Comparison of ENCODE assay signal across 12 cellular contexts in the genomic region with DNA sequence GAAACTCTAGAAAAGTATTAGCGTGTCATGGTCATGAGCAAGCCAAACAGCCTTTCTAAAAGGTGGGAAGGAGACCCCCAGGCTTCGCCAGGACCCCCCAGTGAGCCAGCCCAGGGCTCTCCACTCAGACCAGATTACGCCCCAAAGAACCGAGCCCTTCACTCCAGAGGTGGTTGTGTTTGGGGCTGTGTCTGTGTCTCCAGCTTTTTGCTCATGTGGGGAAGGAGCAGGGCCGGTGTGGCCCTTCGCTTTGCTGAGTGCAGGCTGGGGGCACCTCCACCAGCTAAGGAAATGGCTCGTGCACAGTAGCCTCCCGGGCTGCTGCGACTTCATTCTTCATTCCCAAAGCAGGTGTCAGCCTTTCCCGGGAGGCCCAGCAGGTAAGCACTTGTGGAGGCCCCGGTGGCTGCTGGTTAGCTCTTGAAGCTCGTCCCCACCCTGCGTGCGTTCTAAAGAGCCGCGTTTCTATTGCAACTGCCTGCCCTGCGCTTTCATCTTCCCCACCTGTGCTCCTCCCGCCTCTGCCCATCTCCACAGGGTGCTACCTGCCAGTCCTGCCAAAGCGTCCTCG. TPM values are rescaled to one million over a fixed set of nuclear protein-coding genes. Genes with fewer than 3 reads are reported as not detected.
A peak's percentile ranks its signal among the peaks of the same experiment; 100 is the strongest.
DNase-seq lines count a peak whose midpoint lies in the region; TF ChIP-seq lines count a peak whose summit lies in the region.
"Had no signal": no experiment of that assay in that cellular context is flagged by ENCODE, and none has a peak within 500 bp of the region (broad histone marks: within the 10 kb centered on the region; RNA-seq: fewer than 3 reads in every experiment).

No MANE protein-coding gene starts in this region.

- no peak overlapping the region for H2AFZ ChIP-seq in neuronal stem cell (ENCODE audit: low read length)

- peaks cover 1% of the 10 kb centered on the region for H3K9me3 Mint-ChIP-seq in chondrocyte (ENCODE audit: low read depth)

- WGBS in neuronal stem cell (ENCODE audit: extremely low coverage in 2 of 2, insufficient read length in 2 of 2, insufficient replicate concordance in 1 of 2), 2 donors, result no CpG with 5 or more reads among the region's 20 CpGs

- H3K4ac ChIP-seq in neuronal stem cell (ENCODE audit: low read length), result no peak overlapping the region

- TF ChIP-seq CTCF in chondrocyte (IDR thresholded peaks at IDR 0.05) (no peak), GM10248 (IDR thresholded peaks at IDR 0.05; ENCODE audit: control extremely low read depth, extremely low read depth, low read depth, missing control alignments) (no peak)

- H3K27me3 ChIP-seq in neuronal stem cell (ENCODE audit: control insufficient read depth in 3 of 3, insufficient read depth in 3 of 3, low read depth in 1 of 3, low read length in 3 of 3), result peaks cover 62 to 95% (median 81%) of the 10 kb centered on the region in 3 experiments

- POLR2A ChIA-PET in GM10248 (lab: Yijun Ruan, JAX), result no interaction called here

- no peak overlapping the region for H2BK5ac ChIP-seq in neuronal stem cell (ENCODE audit: low read length)

- no peaks in the 10 kb centered on the region for H3K36me3 Mint-ChIP-seq in chondrocyte (ENCODE audit: low read depth)

- H3K4me1 Mint-ChIP-seq in chondrocyte (ENCODE audit: low read depth), result peaks cover 18% of the 10 kb centered on the region

- H3K9ac ChIP-seq in neuronal stem cell (ENCODE audit: low read depth, low read length, poor library complexity), result no peak overlapping the region

- peak overlapping the region; percentile 77 for H3K23ac ChIP-seq in neuronal stem cell (ENCODE audit: low read depth, low read length, poor library complexity)

- CTCF ChIA-PET in GM10248 (lab: Yijun Ruan, JAX), result interaction anchor here (1.3 kb wide), 1 partner anchor 25 kb away, joined by 4 read pairs; no protein-coding TSS in a partner anchor

- H3K14ac ChIP-seq in neuronal stem cell (ENCODE audit: low read length), result peak overlapping the region; percentile 50

- H3K27me3 Mint-ChIP-seq in chondrocyte (ENCODE audit: low read depth), result peaks cover 65% of the 10 kb centered on the region

- H4K91ac ChIP-seq in neuronal stem cell (ENCODE audit: low read depth, low read length, poor library complexity), result no peak overlapping the region

- H2BK12ac ChIP-seq in neuronal stem cell (ENCODE audit: low read length), result no peak overlapping the region

- H3K27ac ChIP-seq in neuronal stem cell (replicated peaks; ENCODE audit: low read length), result no peak overlapping the region
- H3K27ac ChIP-seq: body of pancreas, psoas muscle had no signal

- no peak overlapping the region for H3K4me2 ChIP-seq in neuronal stem cell (ENCODE audit: insufficient read depth, low read length, poor library complexity, severe bottlenecking)

- no peak overlapping the region for H3K27ac Mint-ChIP-seq in chondrocyte (ENCODE audit: unreplicated experiment)
- H3K27ac Mint-ChIP-seq: activated CD4-positive, alpha-beta T cell treated with anti-CD3 and anti-CD28 coated beads for 36 hours had no signal

- H2BK120ac ChIP-seq in neuronal stem cell (ENCODE audit: low read depth, low read length), result no peak overlapping the region

- peak overlapping the region; percentile 84 for H3K18ac ChIP-seq in neuronal stem cell (ENCODE audit: low read length)

- H4K8ac ChIP-seq in neuronal stem cell (ENCODE audit: low read depth, low read length), result no peak overlapping the region

- H3K4me1 ChIP-seq in neuronal stem cell (ENCODE audit: control insufficient read depth in 2 of 2, insufficient read depth in 1 of 2, low read depth in 1 of 2, low read length in 2 of 2), result peaks cover 13 to 28% of the 10 kb centered on the region in 2 donors
- H3K4me1 ChIP-seq: psoas muscle had no signal

- no peaks in the 10 kb centered on the region for H3K36me3 ChIP-seq in neuronal stem cell (replicated peaks in 1 of 2; ENCODE audit: control insufficient read depth in 2 of 2, insufficient read depth in 2 of 2, low read length in 2 of 2)

- H2AK5ac ChIP-seq in neuronal stem cell (ENCODE audit: low read depth, low read length), result peak overlapping the region; percentile 95

- H3K4me3 ChIP-seq in neuronal stem cell (ENCODE audit: low read length in 2 of 2), result no peak overlapping the region
- H3K4me3 ChIP-seq: body of pancreas, psoas muscle had no signal

- no peak overlapping the region for H3K4me3 Mint-ChIP-seq in chondrocyte (ENCODE audit: unreplicated experiment)
- H3K4me3 Mint-ChIP-seq: activated CD4-positive, alpha-beta T cell treated with anti-CD3 and anti-CD28 coated beads for 36 hours had no signal

- DNase-seq in activated CD4-positive, CD25-positive, alpha-beta regulatory T cell treated with anti-CD3 and anti-CD28 coated beads, Interleukin-2, amount 50 U/mL, for 72 hours, result peak; percentile 28
- DNase-seq in activated CD4-positive, CD25-positive, alpha-beta regulatory T cell (lab: John Stamatoyannopoulos, UW), result no peak
- DNase-seq in NCI-H2107 treated with DMSO at 0.1 percent for 48 hours (lab: John Stamatoyannopoulos, UW; ENCODE audit: unreplicated experiment) (peak; percentile 95), chondrocyte (ENCODE audit: low spot score) (peak; percentile 77), neuronal stem cell (ENCODE audit: low spot score) (no peak), GM10248 (ENCODE audit: extremely low spot score) (no peak), iPS-NIHi11 (ENCODE audit: low spot score) (no peak), foreskin melanocyte (no peak)
- DNase-seq: 8988T; activated CD4-positive, alpha-beta T cell treated with anti-CD3 and anti-CD28 coated beads for 36 hours had no signal

- H2BK15ac ChIP-seq in neuronal stem cell (ENCODE audit: low read length), result peak overlapping the region; percentile 50

- H3K9me3 ChIP-seq in neuronal stem cell (replicated peaks in 1 of 2; ENCODE audit: control insufficient read depth in 2 of 2, insufficient read depth in 1 of 2, low read depth in 1 of 2, low read length in 2 of 2), result peaks cover 0 to 6% of the 10 kb centered on the region in 2 donors
- H3K9me3 ChIP-seq: body of pancreas, psoas muscle had no signal

- peaks cover 3% of the 10 kb centered on the region for H3K79me1 ChIP-seq in neuronal stem cell (ENCODE audit: low read depth, low read length)

RNA-seq across cellular contexts. Expression of a gene that starts 0.5 kb away (rescaled TPM):
- 0.15 to 0.38 TPM in 2 of 3 replicates, not detected in the other for total RNA-seq in chondrocyte
- 0.04 TPM for polyA plus RNA-seq in neuronal stem cell (2013, experiment 1 of 2)
- 0.04 TPM for polyA plus RNA-seq in neuronal stem cell (2013, experiment 2 of 2)
- total RNA-seq: activated CD4-positive, alpha-beta T cell treated with anti-CD3 and anti-CD28 coated beads for 36 hours; psoas muscle had no signal
- polyA plus RNA-seq: psoas muscle had no signal

RNA-seq across cellular contexts. Expression of a gene that starts 13.9 kb away (rescaled TPM):
- not detected in 3 replicates for total RNA-seq in chondrocyte
- polyA plus RNA-seq in neuronal stem cell (2013, experiment 1 of 2), result not detected
- polyA plus RNA-seq in neuronal stem cell (2013, experiment 2 of 2), result not detected
- total RNA-seq: activated CD4-positive, alpha-beta T cell treated with anti-CD3 and anti-CD28 coated beads for 36 hours; body of pancreas; psoas muscle had no signal
- polyA plus RNA-seq: psoas muscle had no signal

RNA-seq across cellular contexts. Expression of a gene that starts 28.9 kb away (rescaled TPM):
- total RNA-seq in chondrocyte, result not detected in 3 replicates
- polyA plus RNA-seq in neuronal stem cell (2013, experiment 1 of 2), result not detected
- polyA plus RNA-seq in neuronal stem cell (2013, experiment 2 of 2), result not detected
- total RNA-seq: activated CD4-positive, alpha-beta T cell treated with anti-CD3 and anti-CD28 coated beads for 36 hours; body of pancreas; psoas muscle had no signal
- polyA plus RNA-seq: psoas muscle had no signal

RNA-seq across cellular contexts. Expression of a gene that starts 44.1 kb away (rescaled TPM):
- total RNA-seq in chondrocyte, result not detected in 3 replicates
- not detected for polyA plus RNA-seq in neuronal stem cell (2013, experiment 1 of 2)
- polyA plus RNA-seq in neuronal stem cell (2013, experiment 2 of 2), result not detected
- total RNA-seq: activated CD4-positive, alpha-beta T cell treated with anti-CD3 and anti-CD28 coated beads for 36 hours; body of pancreas; psoas muscle had no signal
- polyA plus RNA-seq: psoas muscle had no signal

RNA-seq across cellular contexts. Expression of a gene that starts 53.1 kb away (rescaled TPM):
- not detected in 3 replicates for total RNA-seq in chondrocyte
- polyA plus RNA-seq in neuronal stem cell (2013, experiment 1 of 2), result not detected
- polyA plus RNA-seq in neuronal stem cell (2013, experiment 2 of 2), result not detected
- total RNA-seq: activated CD4-positive, alpha-beta T cell treated with anti-CD3 and anti-CD28 coated beads for 36 hours; body of pancreas; psoas muscle had no signal
- polyA plus RNA-seq: psoas muscle had no signal

Comparison
In these comparisons a context has a peak if more than half of its experiments do, and no peak if none do; other contexts are left out.
1. DNase-seq: peak in activated CD4-positive, CD25-positive, alpha-beta regulatory T cell treated with anti-CD3 and anti-CD28 coated beads, Interleukin-2, amount 50 U/mL, for 72 hours (single experiment), NCI-H2107 treated with DMSO at 0.1 percent for 48 hours (single experiment) and chondrocyte (single experiment); none in activated CD4-positive, CD25-positive, alpha-beta regulatory T cell (0 of 4), neuronal stem cell (single experiment), GM10248 (single experiment), iPS-NIHi11 (single experiment) and foreskin melanocyte (single experiment).